28 cellular contexts compared by ENCODE assay signal in the genomic region with DNA sequence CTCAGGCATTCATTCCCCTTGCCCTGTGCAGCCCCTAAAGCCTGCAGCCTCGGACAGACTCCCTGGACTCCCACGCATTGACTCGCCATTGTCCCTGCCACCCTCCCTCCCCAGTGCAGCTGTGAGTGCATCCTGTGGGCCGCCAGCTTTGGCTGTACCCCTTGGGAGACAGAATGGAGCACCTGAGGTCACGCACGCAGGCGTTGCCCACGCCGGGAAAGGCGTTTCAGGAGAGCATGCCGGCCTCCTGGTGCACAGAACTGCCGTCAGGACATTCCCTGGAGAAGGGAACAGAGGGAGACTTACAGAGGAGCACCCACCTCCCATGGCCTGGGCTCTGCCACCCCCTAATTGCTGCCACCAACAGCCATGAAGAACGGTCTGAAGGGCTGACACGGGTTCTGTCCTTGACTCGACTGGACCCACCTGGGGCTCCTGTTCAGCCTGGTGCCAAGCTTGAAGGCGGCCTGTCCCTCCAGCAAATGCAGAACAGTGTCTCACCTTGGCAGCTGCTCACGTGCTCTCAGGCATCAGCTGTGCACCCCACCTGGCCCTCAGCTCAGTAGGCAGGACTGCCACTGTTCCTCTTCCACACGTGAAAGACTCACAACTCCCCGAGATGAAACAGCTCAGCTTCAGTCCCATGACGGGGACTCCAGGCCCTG.
A peak's percentile ranks its signal among the peaks of the same experiment; 100 is the strongest.
DNase-seq lines count a peak whose midpoint lies in the region; TF ChIP-seq lines count a peak whose summit lies in the region.
"Had no signal": no experiment of that assay in that cellular context is flagged by ENCODE, and none has a peak within 500 bp of the region (broad histone marks: within the 10 kb centered on the region; RNA-seq: fewer than 3 reads in every experiment).

No MANE protein-coding gene starts in this region.

- H3K9me3 ChIP-seq in H9 (ENCODE audit: control insufficient read depth, low read depth, low read length) = no peaks in the 10 kb centered on the region
- no peaks in the 10 kb centered on the region for H3K9me3 ChIP-seq in suprapubic skin
- H3K9me3 ChIP-seq: ovary, SK-N-SH had no signal

- no peak overlapping the region for H4K91ac ChIP-seq in H9 (ENCODE audit: insufficient read length, low read depth, low read length)

- TF ChIP-seq POLR2A in lower leg skin (IDR thresholded peaks at IDR 0.05) (no peak), suprapubic skin (IDR thresholded peaks at IDR 0.05) (no peak)

- no peak overlapping the region for H4K5ac ChIP-seq in H9 (ENCODE audit: insufficient read length, low read depth, low read length)

- no peak overlapping the region for H3K14ac ChIP-seq in H9 (ENCODE audit: insufficient read depth, low read length)

- H3K79me2 ChIP-seq in H9 (ENCODE audit: insufficient read depth, low read length) = no peaks in the 10 kb centered on the region

- peaks cover 8% of the 10 kb centered on the region for H3K4me1 Mint-ChIP-seq in activated CD4-positive, alpha-beta memory T cell treated with anti-CD3 and anti-CD28 coated beads, Interleukin-2, amount 10 ng/mL, durations not matched to agents 7 days and 5 days
- no peaks in the 10 kb centered on the region for H3K4me1 Mint-ChIP-seq in activated CD4-positive, alpha-beta memory T cell treated with anti-CD3 and anti-CD28 coated beads for 36 hours (ENCODE audit: low read depth)
- H3K4me1 Mint-ChIP-seq in H9 = no peaks in the 10 kb centered on the region
- H3K4me1 Mint-ChIP-seq: activated naive CD8-positive, alpha-beta T cell treated with anti-CD3 and anti-CD28 coated beads for 36 hours; activated T-helper 17 cell treated with anti-CD3 and anti-CD28 coated beads, Interleukin-2, amount 50 U/mL, for 72 hours; mesothelial cell of epicardium; natural killer cell had no signal

- no peaks in the 10 kb centered on the region for H3K23me2 ChIP-seq in H9 (ENCODE audit: insufficient read length, low read depth, low read length, poor library complexity, severe bottlenecking)

- H3K4me1 ChIP-seq in H9 (ENCODE audit: insufficient read depth, low read length) (no peaks in the 10 kb centered on the region), suprapubic skin (no peaks in the 10 kb centered on the region)

- H3K79me1 ChIP-seq in H9 (ENCODE audit: insufficient read depth, low read depth, low read length, poor library complexity, severe bottlenecking) = no peaks in the 10 kb centered on the region

- no peak overlapping the region for H2BK5ac ChIP-seq in H9 (ENCODE audit: insufficient read length, low read length)

- H3K27ac ChIP-seq in H9 (ENCODE audit: insufficient read length, low read depth, low read length) (no peak overlapping the region), suprapubic skin (no peak overlapping the region)
- H3K27ac ChIP-seq: epithelial cell of prostate, ovary had no signal

- H3K27ac Mint-ChIP-seq in activated CD4-positive, alpha-beta memory T cell treated with anti-CD3 and anti-CD28 coated beads, Interleukin-2, amount 10 ng/mL, durations not matched to agents 7 days and 5 days = no peak overlapping the region
- H3K27ac Mint-ChIP-seq in activated CD4-positive, alpha-beta memory T cell treated with anti-CD3 and anti-CD28 coated beads for 36 hours = no peak overlapping the region
- H3K27ac Mint-ChIP-seq in H9 = no peak overlapping the region
- H3K27ac Mint-ChIP-seq: activated naive CD8-positive, alpha-beta T cell treated with anti-CD3 and anti-CD28 coated beads for 36 hours; activated T-helper 17 cell treated with anti-CD3 and anti-CD28 coated beads, Interleukin-2, amount 50 U/mL, for 72 hours; mesothelial cell of epicardium; natural killer cell had no signal

- H4K20me1 ChIP-seq in H9 (ENCODE audit: control insufficient read depth, insufficient read depth, insufficient read length) = no peaks in the 10 kb centered on the region

- H3K4me2 ChIP-seq in H9 (ENCODE audit: insufficient read depth, insufficient read length, low read length) = no peak overlapping the region
- H3K4me2 ChIP-seq: SK-N-SH had no signal

- H3K27me3 ChIP-seq in H9 (ENCODE audit: insufficient read depth, low read length) (no peaks in the 10 kb centered on the region), suprapubic skin (peaks cover 56% of the 10 kb centered on the region)
- H3K27me3 ChIP-seq: ovary had no signal

- H3K9me3 Mint-ChIP-seq in activated CD4-positive, alpha-beta memory T cell treated with anti-CD3 and anti-CD28 coated beads, Interleukin-2, amount 10 ng/mL, durations not matched to agents 7 days and 5 days = no peaks in the 10 kb centered on the region
- peaks cover 4% of the 10 kb centered on the region for H3K9me3 Mint-ChIP-seq in activated CD4-positive, alpha-beta memory T cell treated with anti-CD3 and anti-CD28 coated beads for 36 hours
- H3K9me3 Mint-ChIP-seq in H9 = peaks cover 7 to 9% of the 10 kb centered on the region in 2 experiments; a peak in 4 of 5 replicates

- no peak overlapping the region for H2BK120ac ChIP-seq in H9 (ENCODE audit: low read depth, low read length, poor library complexity, severe bottlenecking)

- no peak overlapping the region for H3K4ac ChIP-seq in H9 (ENCODE audit: low read depth, low read length)

- no peak for TF ChIP-seq EP300 in suprapubic skin (IDR thresholded peaks at IDR 0.05)

- CTCF ChIA-PET in activated CD4-positive, alpha-beta memory T cell treated with anti-CD3 and anti-CD28 coated beads, Interleukin-2, amount 10 ng/mL, durations not matched to agents 7 days and 5 days (lab: Charles Lee) = no interaction called here
- CTCF ChIA-PET in activated CD4-positive, alpha-beta memory T cell treated with anti-CD3 and anti-CD28 coated beads for 36 hours (lab: Charles Lee) = interaction anchor here (1.2 kb wide), 1 partner anchor 18 kb away, joined by 4 read pairs; no protein-coding TSS in a partner anchor

- H2BK12ac ChIP-seq in H9 (ENCODE audit: insufficient read length, low read depth, low read length) = no peak overlapping the region

- no peak overlapping the region for H3K4me3 Mint-ChIP-seq in activated CD4-positive, alpha-beta memory T cell treated with anti-CD3 and anti-CD28 coated beads, Interleukin-2, amount 10 ng/mL, durations not matched to agents 7 days and 5 days
- H3K4me3 Mint-ChIP-seq in activated CD4-positive, alpha-beta memory T cell treated with anti-CD3 and anti-CD28 coated beads for 36 hours = no peak overlapping the region
- H3K4me3 Mint-ChIP-seq in H9 = no peak overlapping the region
- H3K4me3 Mint-ChIP-seq: activated naive CD8-positive, alpha-beta T cell treated with anti-CD3 and anti-CD28 coated beads for 36 hours; activated T-helper 17 cell treated with anti-CD3 and anti-CD28 coated beads, Interleukin-2, amount 50 U/mL, for 72 hours; mesothelial cell of epicardium; natural killer cell had no signal

- no peak overlapping the region for H3K9ac ChIP-seq in H9 (ENCODE audit: extremely low read depth, insufficient read length, low read length)
- H3K9ac ChIP-seq: SK-N-SH had no signal

- H2AK5ac ChIP-seq in H9 (ENCODE audit: insufficient read length, low read length) = no peak overlapping the region

- H2AFZ ChIP-seq in H9 (ENCODE audit: low read length) = no peak overlapping the region

- no peaks in the 10 kb centered on the region for H3K36me3 ChIP-seq in suprapubic skin
- H3K36me3 ChIP-seq: ovary had no signal

- H3K18ac ChIP-seq in H9 (ENCODE audit: insufficient read length, low read depth, low read length) = no peak overlapping the region

- H3K56ac ChIP-seq in H9 (ENCODE audit: insufficient read length, low read depth, low read length) = no peak overlapping the region

- DNase-seq in activated CD4-positive, alpha-beta memory T cell treated with anti-CD3 and anti-CD28 coated beads, Interleukin-2, amount 10 ng/mL, durations not matched to agents 7 days and 5 days = peak; percentile 9
- DNase-seq in activated CD4-positive, alpha-beta memory T cell treated with anti-CD3 and anti-CD28 coated beads for 36 hours = no peak
- DNase-seq in H9 (peak; percentile 16), lower leg skin (ENCODE audit: low spot score in 2 of 2) (peak; percentile 1 to 71), suprapubic skin (ENCODE audit: low spot score in 2 of 2) (peak; percentile 39 to 69), NCI-H1092 treated with DMSO at 0.1 percent for 48 hours (lab: John Stamatoyannopoulos, UW) (no peak), amygdala (lab: John Stamatoyannopoulos, UW) (no peak)
- DNase-seq in activated CD4-positive, CD25-positive, alpha-beta regulatory T cell treated with anti-CD3 and anti-CD28 coated beads, Interleukin-2, amount 50 U/mL, for 72 hours = no peak
- DNase-seq: 8988T; activated CD4-positive, alpha-beta T cell treated with anti-CD3 and anti-CD28 coated beads for 4 hours; activated naive CD8-positive, alpha-beta T cell treated with anti-CD3 and anti-CD28 coated beads for 36 hours; COR-L47; DMS79 treated with DMSO at 0.1 percent for 48 hours; IMR-90; natural killer cell; NCI-H1105 treated with DMSO at 0.1 percent for 48 hours; NCI-H2029; NCI-H2227 treated with DMSO at 0.1 percent for 48 hours; NCI-H748 treated with DMSO at 0.1 percent for 48 hours; ovary; right cardiac atrium; SK-N-SH; stimulated activated CD4-positive, alpha-beta T cell treated with anti-CD3 and anti-CD28 coated beads, Interleukin-4, amount 100 ng/mL, for 4 hours; stimulated activated naive CD4-positive, alpha-beta T cell treated with Interleukin-2 at 50 U/mL for 16 hours; T-helper 2 cell had no signal

- no peak overlapping the region for H4K8ac ChIP-seq in H9 (replicated peaks; ENCODE audit: insufficient read length, low read depth, low read length)

- POLR2A ChIA-PET in activated CD4-positive, alpha-beta memory T cell treated with anti-CD3 and anti-CD28 coated beads, Interleukin-2, amount 10 ng/mL, durations not matched to agents 7 days and 5 days (lab: Charles Lee) = no interaction called here
- POLR2A ChIA-PET in activated CD4-positive, alpha-beta memory T cell treated with anti-CD3 and anti-CD28 coated beads for 36 hours (lab: Charles Lee) = no interaction called here

- TF ChIP-seq CTCF in H9 (conservative IDR thresholded peaks at IDR 0.05) (no peak), lower leg skin (IDR thresholded peaks at IDR 0.05) (no peak), suprapubic skin (IDR thresholded peaks at IDR 0.05) (no peak)

- no peak overlapping the region for H3K23ac ChIP-seq in H9 (ENCODE audit: insufficient read length, low read depth, low read length)

- H3K4me3 ChIP-seq in lower leg skin (ENCODE audit: low read depth, poor library complexity, severe bottlenecking) (no peak overlapping the region), suprapubic skin (no peak overlapping the region)
- H3K4me3 ChIP-seq: ovary had no signal

- no CpG with 5 or more reads among the region's 20 CpGs for WGBS in H9 (ENCODE audit: extremely low coverage, insufficient read length, low lambda C conversion rate)
- 75 to 83% methylated on average over 18 to 19 of the region's 20 CpGs for WGBS in lower leg skin, 2 donors
- 80% methylated on average over 2 of the region's 20 CpGs for WGBS in suprapubic skin

- H3K27me3 Mint-ChIP-seq in activated CD4-positive, alpha-beta memory T cell treated with anti-CD3 and anti-CD28 coated beads, Interleukin-2, amount 10 ng/mL, durations not matched to agents 7 days and 5 days = peaks cover 16% of the 10 kb centered on the region
- H3K27me3 Mint-ChIP-seq in activated CD4-positive, alpha-beta memory T cell treated with anti-CD3 and anti-CD28 coated beads for 36 hours = peaks cover 27% of the 10 kb centered on the region
- peaks cover 20% of the 10 kb centered on the region for H3K27me3 Mint-ChIP-seq in H9 (ENCODE audit: low read depth)

- no peak overlapping the region for H2BK20ac ChIP-seq in H9 (ENCODE audit: low read depth, low read length, poor library complexity, severe bottlenecking)

- no peaks in the 10 kb centered on the region for H3K36me3 Mint-ChIP-seq in activated CD4-positive, alpha-beta memory T cell treated with anti-CD3 and anti-CD28 coated beads, Interleukin-2, amount 10 ng/mL, durations not matched to agents 7 days and 5 days (ENCODE audit: low read depth)
- no peaks in the 10 kb centered on the region for H3K36me3 Mint-ChIP-seq in activated CD4-positive, alpha-beta memory T cell treated with anti-CD3 and anti-CD28 coated beads for 36 hours
- peaks cover 0 to 6% (median 2%) of the 10 kb centered on the region in 3 experiments; a peak in 3 of 7 replicates for H3K36me3 Mint-ChIP-seq in H9 (ENCODE audit: insufficient read depth in 1 of 3, low read depth in 3 of 3)
- H3K36me3 Mint-ChIP-seq: activated naive CD8-positive, alpha-beta T cell treated with anti-CD3 and anti-CD28 coated beads for 36 hours; mesothelial cell of epicardium; natural killer cell had no signal

- H2BK15ac ChIP-seq in H9 (ENCODE audit: low read depth, low read length) = no peak overlapping the region

- intact Hi-C loops in activated CD4-positive, alpha-beta memory T cell treated with anti-CD3 and anti-CD28 coated beads for 36 hours (cut with micrococcal nuclease) = no loop called here
- intact Hi-C loops in lower leg skin (cut with DNase I; ENCODE audit: low total_unique reads) = no loop called here

- no peak overlapping the region for H3T11ph ChIP-seq in H9 (ENCODE audit: low read length)

Comparison
In these comparisons a context has a peak if more than half of its experiments do, and no peak if none do; other contexts are left out.
1. DNase-seq: peak in activated CD4-positive, alpha-beta memory T cell treated with anti-CD3 and anti-CD28 coated beads, Interleukin-2, amount 10 ng/mL, durations not matched to agents 7 days and 5 days (single experiment), H9 (single experiment), lower leg skin (2 of 2) and suprapubic skin (2 of 2); none in activated CD4-positive, alpha-beta memory T cell treated with anti-CD3 and anti-CD28 coated beads for 36 hours (single experiment), activated CD4-positive, CD25-positive, alpha-beta regulatory T cell treated with anti-CD3 and anti-CD28 coated beads, Interleukin-2, amount 50 U/mL, for 72 hours (single experiment), NCI-H1092 treated with DMSO at 0.1 percent for 48 hours (single experiment) and amygdala (0 of 56).